Comparison of ENCODE assay signal across 8 cellular contexts in genomic region chr19:55178781-55179569, GRCh38. TPM values are rescaled to one million over a fixed set of nuclear protein-coding genes. Genes with fewer than 3 reads are reported as not detected.
DNase-seq lines count a peak whose midpoint lies in the region; ATAC-seq, FAIRE-seq and TF ChIP-seq lines count a peak whose summit lies in the region.

No MANE protein-coding gene starts in this region.

- ATAC-seq in HG02884 (IDR thresholded peaks at IDR 0.05; ENCODE audit: unreplicated experiment) (peak; percentile 76), HG03457 (IDR thresholded peaks at IDR 0.05; ENCODE audit: unreplicated experiment) (no peak)

- TF ChIP-seq CTCF in WERI-Rb-1 (IDR thresholded peaks at IDR 0.05; ENCODE audit: low read depth, low read length) (no peak), brain microvascular endothelial cell (IDR thresholded peaks at IDR 0.05; ENCODE audit: low read depth, low read length, missing control alignments) (no peak)

- DNase-seq in GM12891 (ENCODE audit: insufficient read length, low spot score) (peak; percentile 98), NCI-H2107 (lab: John Stamatoyannopoulos, UW) (peak; percentile 54), WERI-Rb-1 (peak; percentile 84), brain microvascular endothelial cell (peak; percentile 95), inferior parietal cortex (ENCODE audit: extremely low spot score) (peak; percentile 80)
- peak; percentile 80 to 83 for DNase-seq in stimulated activated CD4-positive, alpha-beta T cell treated with anti-CD3 and anti-CD28 coated beads, Interleukin-15, amount 100 ng/mL, for 48 hours (ENCODE audit: low read depth in 2 of 2)

- H3K27me3 ChIP-seq in WERI-Rb-1 (ENCODE audit: insufficient read depth, low read depth, severe bottlenecking) (no peaks in the 10 kb centered on the region), brain microvascular endothelial cell (replicated peaks) (peaks cover 5% of the 10 kb centered on the region)

- no peak for TF ChIP-seq POLR2A in GM12891 (IDR thresholded peaks at IDR 0.05; ENCODE audit: low read depth, low read length)

- peak overlapping the region; percentile 57 for H3K4me3 ChIP-seq in WERI-Rb-1 (ENCODE audit: low read depth, low read length)
- peak overlapping the region; percentile 42 for H3K4me3 ChIP-seq in brain microvascular endothelial cell (ENCODE audit: low read depth, low read length)

- peak overlapping the region; percentile 38 for H3K27ac ChIP-seq in WERI-Rb-1
- H3K27ac ChIP-seq in brain microvascular endothelial cell, result peak overlapping the region; percentile 55

- in situ Hi-C loops in brain microvascular endothelial cell (cut with HindIII; ENCODE audit: low pct_ligation_motif_present, low sequenced_read_pairs), result loop anchor here (10.0 kb wide), 1 partner anchor 64 kb away; the partner anchor contains the start of gene PPP1R12C

- peak; percentile 96 for FAIRE-seq in GM12891 (lab: Jason Lieb, UNC)

- peaks cover 15% of the 10 kb centered on the region for H3K9me3 ChIP-seq in WERI-Rb-1 (ENCODE audit: severe bottlenecking)

- H3K36me3 ChIP-seq in WERI-Rb-1, result no peaks in the 10 kb centered on the region
- H3K36me3 ChIP-seq in brain microvascular endothelial cell (replicated peaks), result no peaks in the 10 kb centered on the region

TF ChIP-seq in GM12891, 5 proteins besides CTCF, POLR2A, EP300 and RAD21:
- no peak for TF ChIP-seq PAX5 (IDR thresholded peaks at IDR 0.05; ENCODE audit: insufficient read depth, low read length, severe bottlenecking)
- TF ChIP-seq POU2F2 (IDR thresholded peaks at IDR 0.05; ENCODE audit: low read depth, low read length), result 0 out of 2 replicates have a peak, but pooled peaks have one; percentile 28
- TF ChIP-seq TAF1 (IDR thresholded peaks at IDR 0.05; ENCODE audit: low read depth, low read length), result no peak
TF ChIP-seq in GM12891: peak in this region for 1.

RNA-seq across cellular contexts. Expression of gene SYT5, which starts 1.1 kb away (rescaled TPM):
- polyA plus RNA-seq in GM12891 (2012; ENCODE audit: low read depth, missing spikeins), result 0.10 TPM

RNA-seq across cellular contexts. Expression of gene DNAAF3, which starts 12.6 kb away (rescaled TPM):
- polyA plus RNA-seq in GM12891 (2012; ENCODE audit: low read depth, missing spikeins), result not detected

RNA-seq across cellular contexts. Expression of gene TNNI3, which starts 21.4 kb away (rescaled TPM):
- not detected for polyA plus RNA-seq in GM12891 (2012; ENCODE audit: low read depth, missing spikeins)

RNA-seq across cellular contexts. Expression of gene TNNT1, which starts 30.0 kb away (rescaled TPM):
- polyA plus RNA-seq in GM12891 (2012; ENCODE audit: low read depth, missing spikeins), result not detected

RNA-seq across cellular contexts. Expression of gene PTPRH, which starts 30.3 kb away (rescaled TPM):
- not detected for polyA plus RNA-seq in GM12891 (2012; ENCODE audit: low read depth, missing spikeins)
